Comparison of ENCODE assay signal across 13 cellular contexts in genomic region chr1:169003864-169004516, GRCh38.
DNase-seq lines count a peak whose midpoint lies in the region; TF ChIP-seq lines count a peak whose summit lies in the region.
"Had no signal": no experiment of that assay in that cellular context is flagged by ENCODE, and none has a peak within 500 bp of the region (broad histone marks: within the 10 kb centered on the region; RNA-seq: fewer than 3 reads in every experiment).

No MANE protein-coding gene starts in this region.

- H3K9me3 ChIP-seq in PC-9 (ENCODE audit: insufficient read depth, low read depth) (no peaks in the 10 kb centered on the region), trophoblast cell (ENCODE audit: insufficient read depth, low read depth, low read length) (no peaks in the 10 kb centered on the region)
- H3K9me3 ChIP-seq: BE2C, tibial nerve had no signal

- no peak overlapping the region for H2BK12ac ChIP-seq in trophoblast cell (ENCODE audit: low read length)

- H3K23ac ChIP-seq in trophoblast cell (ENCODE audit: low read length), result no peak overlapping the region

- H3K79me2 ChIP-seq in PC-9 (ENCODE audit: low read depth) (no peaks in the 10 kb centered on the region), trophoblast cell (ENCODE audit: control insufficient read depth, insufficient read depth, low read length, poor library complexity) (no peaks in the 10 kb centered on the region)

- H4K8ac ChIP-seq in trophoblast cell (ENCODE audit: low read depth, low read length), result peak overlapping the region; percentile 43

- H3K9me2 ChIP-seq in PC-9 (ENCODE audit: insufficient read depth), result no peaks in the 10 kb centered on the region

- CTCF ChIA-PET in PC-9 (lab: Charles Lee), result no interaction called here

- H3K4ac ChIP-seq in trophoblast cell (ENCODE audit: low read depth, low read length), result no peak overlapping the region

- no CpG with 5 or more reads among the region's 1 CpG for WGBS in trophoblast cell (ENCODE audit: extremely low coverage, insufficient coverage, insufficient read length)

- no peak overlapping the region for H2BK5ac ChIP-seq in trophoblast cell (ENCODE audit: low read depth, low read length, poor library complexity)

- H4K20me1 ChIP-seq in PC-9 (ENCODE audit: insufficient read depth), result no peaks in the 10 kb centered on the region

- H2AFZ ChIP-seq in PC-9 (no peak overlapping the region), trophoblast cell (ENCODE audit: insufficient read depth, low read length, poor library complexity) (no peak overlapping the region)

- POLR2A ChIA-PET in PC-9 (lab: Charles Lee; ENCODE audit: unreplicated experiment), result no interaction called here

- no TSS peak for BruUV-seq in PC-9 (replicated peaks; lab: Mats Ljungman, UMichigan)

- no peaks in the 10 kb centered on the region for H3K36me3 ChIP-seq in PC-9 (ENCODE audit: low read depth)
- H3K36me3 ChIP-seq in trophoblast cell (ENCODE audit: control insufficient read depth in 1 of 2, insufficient read depth in 2 of 2, low read length in 2 of 2), result no peaks in the 10 kb centered on the region
- H3K36me3 ChIP-seq: BE2C, tibial nerve had no signal

- no peak overlapping the region for H2AK5ac ChIP-seq in trophoblast cell (ENCODE audit: low read length)

- H3K4me2 ChIP-seq in PC-9 (peak overlapping the region; percentile 36; the same call in 1 of the 2 replicates), trophoblast cell (ENCODE audit: low read length) (no peak overlapping the region)

- H3K27ac ChIP-seq in PC-9 (peak overlapping the region; percentile 50), trophoblast cell (ENCODE audit: low read depth, low read length) (no peak overlapping the region)
- H3K27ac ChIP-seq: epithelial cell of prostate, tibial nerve had no signal

- no peaks in the 10 kb centered on the region for H3F3A ChIP-seq in PC-9 (ENCODE audit: insufficient read depth, low read depth)

- no peak for TF ChIP-seq CTCF in PC-9 (conservative IDR thresholded peaks at IDR 0.05)

- peak overlapping the region; percentile 18 for H4K91ac ChIP-seq in trophoblast cell (ENCODE audit: low read depth, low read length)

- H3K27me3 ChIP-seq in PC-9 (ENCODE audit: insufficient read depth, low read depth), result no peaks in the 10 kb centered on the region
- no peaks in the 10 kb centered on the region for H3K27me3 ChIP-seq in trophoblast cell (ENCODE audit: insufficient read depth, low read length)
- H3K27me3 ChIP-seq: BE2C, tibial nerve had no signal

- H3K14ac ChIP-seq in trophoblast cell (ENCODE audit: low read length), result no peak overlapping the region

- no peak overlapping the region for H3K9ac ChIP-seq in trophoblast cell (ENCODE audit: low read length)

- DNase-seq in Ammon's horn (ENCODE audit: low spot score) (peak; percentile 31), PC-9 (peak; percentile 1 to 64), glomerular visceral epithelial cell (ENCODE audit: extremely low spot score) (peak; percentile 13), trophoblast cell (peak in 1 of 2 donors; percentile 55), GDM1 (lab: John Stamatoyannopoulos, UW) (no peak), inferior parietal cortex (ENCODE audit: extremely low spot score) (no peak), islet precursor cell (no peak), pons (ENCODE audit: low spot score) (no peak)
- DNase-seq: BE2C; naive thymus-derived CD4-positive, alpha-beta T cell; NCI-H187 treated with DMSO at 0.1 percent for 48 hours had no signal

- H4K12ac ChIP-seq in trophoblast cell (ENCODE audit: low read depth, low read length), result no peak overlapping the region

- H2BK120ac ChIP-seq in trophoblast cell (ENCODE audit: insufficient read depth, low read length, poor library complexity), result no peak overlapping the region

- no peaks in the 10 kb centered on the region for H3K79me1 ChIP-seq in trophoblast cell (ENCODE audit: low read length)

- H3K4me3 ChIP-seq in PC-9, result no peak overlapping the region
- no peak overlapping the region for H3K4me3 ChIP-seq in trophoblast cell (ENCODE audit: low read depth, low read length)
- H3K4me3 ChIP-seq: tibial nerve had no signal

- peaks cover 15% of the 10 kb centered on the region for H3K4me1 ChIP-seq in PC-9 (replicated peaks; ENCODE audit: insufficient read depth)
- H3K4me1 ChIP-seq in trophoblast cell (ENCODE audit: control insufficient read depth in 1 of 2, insufficient read depth in 2 of 2, low read length in 2 of 2), result no peaks in the 10 kb centered on the region

- intact Hi-C loops in PC-9 (cut with micrococcal nuclease; ENCODE audit: unreplicated experiment), result no loop called here

- no peak overlapping the region for H3K18ac ChIP-seq in trophoblast cell (ENCODE audit: low read length)

Comparison
In these comparisons a context has a peak if more than half of its experiments do, and no peak if none do; other contexts are left out.
1. DNase-seq: peak in Ammon's horn (single experiment), PC-9 (2 of 2) and glomerular visceral epithelial cell (single experiment); none in GDM1 (single experiment), inferior parietal cortex (single experiment), islet precursor cell (single experiment) and pons (single experiment).